In the genomic region with DNA sequence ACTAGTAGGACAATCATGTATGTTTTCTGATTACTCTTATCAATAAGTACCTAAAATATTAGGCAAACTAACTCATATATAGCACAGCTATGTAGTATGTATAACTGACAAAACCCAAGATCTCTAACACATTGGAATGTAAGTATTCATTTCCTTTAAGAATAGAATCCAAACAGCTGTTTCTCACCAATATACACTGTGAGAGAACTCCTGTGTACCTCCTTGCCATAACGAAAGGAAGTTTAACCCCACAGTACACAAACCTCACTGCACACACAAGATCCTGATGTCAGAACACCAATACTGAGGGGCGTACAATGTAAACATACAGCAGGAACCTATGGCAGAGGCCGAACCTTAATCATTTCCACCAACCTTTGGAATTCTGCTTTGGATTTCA, we compare ENCODE assay signal across 28 cellular contexts.
"Had no signal": no experiment of that assay in that cellular context is flagged by ENCODE, and none has a peak within 500 bp of the region (broad histone marks: within the 10 kb centered on the region; RNA-seq: fewer than 3 reads in every experiment).

No MANE protein-coding gene starts in this region.

- H3K4me3 ChIP-seq: esophagus muscularis mucosa, heart right ventricle, lung, ovary, psoas muscle, skin epidermis, spleen, thoracic aorta, tibial nerve, upper lobe of left lung had no signal

- FAIRE-seq: colon, kidney, urothelium cell line had no signal

- H3K9me3 ChIP-seq: ovary had no signal

- H3K27ac Mint-ChIP-seq: endodermal cell; immature natural killer cell; memory B cell; naive thymus-derived CD8-positive, alpha-beta T cell; stimulated activated naive B cell treated with anti-CD40 and anti-IgM and Interleukin-4, amounts not matched to agents 10 μg/mL and 1 μg/mL and 100 μg/mL, for 72 hours; stimulated activated naive CD8-positive, alpha-beta T cell treated with anti-CD3 and anti-CD28 coated beads, Interleukin-15, Interleukin-2, amounts not matched to agents 100 ng/mL and 50 ng/mL, for 24 hours had no signal

- H3K4me1 Mint-ChIP-seq: endodermal cell had no signal

- DNase-seq: effector CD8-positive, alpha-beta T cell; endodermal cell; foreskin melanocyte; glutamatergic neuron; heart right ventricle; hippocampal formation; immature natural killer cell; kidney; naive thymus-derived CD8-positive, alpha-beta T cell; occipital lobe; ovary; posterior cingulate gyrus; psoas muscle; right cardiac atrium; spleen; stimulated activated CD4-positive, alpha-beta T cell treated with anti-CD3 and anti-CD28 coated beads, Interleukin-4, amount 100 ng/mL, for 4 hours; stimulated activated naive B cell treated with anti-CD40 and anti-IgM and Interleukin-4, amounts not matched to agents 10 μg/mL and 1 μg/mL and 100 μg/mL, for 72 hours; upper lobe of left lung had no signal

- H3K27me3 Mint-ChIP-seq: memory B cell; naive thymus-derived CD8-positive, alpha-beta T cell; stimulated activated naive B cell treated with anti-CD40 and anti-IgM and Interleukin-4, amounts not matched to agents 10 μg/mL and 1 μg/mL and 100 μg/mL, for 72 hours; stimulated activated naive CD8-positive, alpha-beta T cell treated with anti-CD3 and anti-CD28 coated beads, Interleukin-15, Interleukin-2, amounts not matched to agents 100 ng/mL and 50 ng/mL, for 24 hours had no signal

- H3K4me1 ChIP-seq: esophagus muscularis mucosa, heart right ventricle, psoas muscle, spleen, upper lobe of left lung had no signal

- H3K27me3 ChIP-seq: esophagus muscularis mucosa, heart right ventricle, ovary, spleen, tibial nerve, upper lobe of left lung had no signal

- H3K27ac ChIP-seq: esophagus muscularis mucosa, heart right ventricle, ovary, psoas muscle, skin epidermis, spleen, thoracic aorta, tibial nerve, upper lobe of left lung had no signal

- ATAC-seq: heart right ventricle; left lobe of liver; naive thymus-derived CD8-positive, alpha-beta T cell; psoas muscle; right cardiac atrium; stimulated activated naive B cell treated with anti-CD40 and anti-IgM and Interleukin-4, amounts not matched to agents 10 μg/mL and 1 μg/mL and 100 μg/mL, for 72 hours had no signal

- H3K4me3 Mint-ChIP-seq: endodermal cell; immature natural killer cell; memory B cell; naive thymus-derived CD8-positive, alpha-beta T cell; stimulated activated naive B cell treated with anti-CD40 and anti-IgM and Interleukin-4, amounts not matched to agents 10 μg/mL and 1 μg/mL and 100 μg/mL, for 72 hours; stimulated activated naive CD8-positive, alpha-beta T cell treated with anti-CD3 and anti-CD28 coated beads, Interleukin-15, Interleukin-2, amounts not matched to agents 100 ng/mL and 50 ng/mL, for 24 hours had no signal

- H3K36me3 ChIP-seq: esophagus muscularis mucosa, heart right ventricle, ovary, spleen, thoracic aorta, tibial nerve, upper lobe of left lung had no signal
